In the genomic region with DNA sequence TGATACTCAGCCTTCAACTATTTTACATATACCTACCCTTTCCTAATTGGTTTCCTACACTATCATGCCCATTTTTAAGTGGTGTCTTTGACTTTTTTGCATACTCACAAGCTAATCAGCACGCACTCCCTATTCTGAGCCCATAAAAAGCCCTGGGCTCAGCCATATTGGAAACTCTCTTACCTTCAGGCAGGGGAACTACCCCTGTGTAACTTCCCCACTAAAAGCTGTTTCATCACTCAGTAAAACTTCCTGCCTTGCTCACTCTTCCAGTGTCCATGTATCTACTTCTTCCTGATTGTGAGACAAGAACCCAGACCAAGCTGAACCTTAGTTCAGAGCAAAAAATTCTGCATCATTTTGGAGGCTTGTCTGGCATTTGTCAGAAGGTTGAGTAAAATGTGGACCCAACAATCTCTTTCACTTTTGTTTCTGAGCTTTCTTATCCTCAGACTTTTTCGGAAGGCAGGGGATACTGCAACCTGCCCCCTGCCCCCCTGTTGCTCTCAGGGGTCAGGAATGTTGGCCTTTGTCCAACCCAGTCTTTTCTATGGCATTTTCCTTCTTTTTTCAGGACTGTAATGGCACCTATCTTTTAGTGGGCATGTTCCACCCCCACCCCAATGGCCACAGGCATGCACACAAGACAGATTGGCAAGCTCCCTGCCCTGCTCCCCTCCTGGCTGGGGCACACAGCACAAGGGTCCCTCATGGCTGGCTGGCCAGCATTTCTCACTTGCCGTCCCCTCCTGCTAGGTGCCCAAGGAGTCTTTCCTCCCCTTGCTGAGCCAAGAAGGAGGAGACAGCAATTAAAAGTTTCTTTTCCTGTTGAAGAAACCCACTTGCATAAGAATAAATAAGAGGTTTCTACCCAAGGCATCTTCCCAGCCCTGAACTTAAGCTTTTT, we compare ENCODE assay signal across 13 cellular contexts. TPM values are rescaled to one million over a fixed set of nuclear protein-coding genes. Genes with fewer than 3 reads are reported as not detected.
A peak's percentile ranks its signal among the peaks of the same experiment; 100 is the strongest.
DNase-seq lines count a peak whose midpoint lies in the region; ATAC-seq and TF ChIP-seq lines count a peak whose summit lies in the region.
"Had no signal": no experiment of that assay in that cellular context is flagged by ENCODE, and none has a peak within 500 bp of the region (broad histone marks: within the 10 kb centered on the region; RNA-seq: fewer than 3 reads in every experiment).

No MANE protein-coding gene starts in this region.

- peaks cover 5% of the 10 kb centered on the region for H3K36me3 Mint-ChIP-seq in chondrocyte (ENCODE audit: low read depth)

- peaks cover 3% of the 10 kb centered on the region for H3K27me3 Mint-ChIP-seq in chondrocyte (ENCODE audit: low read depth)

- no peaks in the 10 kb centered on the region for H3K4me1 ChIP-seq in HAP-1

- H3K4me3 ChIP-seq in HAP-1, result no peak overlapping the region
- H3K4me3 ChIP-seq: SJCRH30, thoracic aorta had no signal

- H3K9me3 ChIP-seq in HAP-1, result no peaks in the 10 kb centered on the region
- H3K9me3 ChIP-seq: thoracic aorta had no signal

- peaks cover 9% of the 10 kb centered on the region for H3K9me3 Mint-ChIP-seq in chondrocyte (ENCODE audit: low read depth)

- H3K27me3 ChIP-seq in HAP-1 (ENCODE audit: low read depth), result no peaks in the 10 kb centered on the region
- H3K27me3 ChIP-seq: SJCRH30 had no signal

- no peaks in the 10 kb centered on the region for H3K36me3 ChIP-seq in HAP-1 (replicated peaks)
- H3K36me3 ChIP-seq: SJCRH30, thoracic aorta had no signal

- H3K4me1 Mint-ChIP-seq in chondrocyte (ENCODE audit: low read depth), result peaks cover 3% of the 10 kb centered on the region

- H3K27ac Mint-ChIP-seq in chondrocyte (ENCODE audit: unreplicated experiment), result no peak overlapping the region

- DNase-seq in M059J (ENCODE audit: low read depth) (peak; percentile 49), glomerular visceral epithelial cell (ENCODE audit: extremely low spot score) (peak; percentile 5), SHP77 treated with DMSO at 0.1 percent for 48 hours (lab: John Stamatoyannopoulos, UW) (no peak), chondrocyte (ENCODE audit: low spot score) (no peak), foreskin melanocyte (no peak), HAP-1 (ENCODE audit: low spot score in 2 of 2) (no peak)
- DNase-seq: left cardiac atrium; NCI-H1694 treated with DMSO at 0.1 percent for 48 hours; SJCRH30; stimulated activated CD4-positive, alpha-beta T cell treated with anti-CD3 and anti-CD28 coated beads, Interleukin-4, amount 100 ng/mL, for 4 hours had no signal

- in situ Hi-C loops in HAP-1 (cut with MboI; ENCODE audit: low sequenced_read_pairs), result no loop called here

- TF ChIP-seq CTCF in chondrocyte (IDR thresholded peaks at IDR 0.05), result no peak

- ATAC-seq in GM18502 (IDR thresholded peaks at IDR 0.05; ENCODE audit: poor library complexity, unreplicated experiment) (peak; percentile 68), GM21423 (IDR thresholded peaks at IDR 0.05; ENCODE audit: unreplicated experiment) (peak; percentile 33)
- ATAC-seq: left cardiac atrium had no signal

- no peak overlapping the region for H3K4me3 Mint-ChIP-seq in chondrocyte (ENCODE audit: unreplicated experiment)

RNA-seq across cellular contexts. Expression of gene TMEM45A, which starts 26.3 kb away (rescaled TPM):
- 41.0 and 46.1 TPM in 2 replicates for total RNA-seq in M059J (2014; rRNA removed; shearing (Covaris generic))
- total RNA-seq in chondrocyte, result 69.1 to 72.3 TPM (median 71.4 TPM) in 3 replicates

Comparison
In these comparisons a context has a peak if more than half of its experiments do, and no peak if none do; other contexts are left out.
1. DNase-seq: peak in M059J (single experiment) and glomerular visceral epithelial cell (single experiment); none in SHP77 treated with DMSO at 0.1 percent for 48 hours (single experiment), chondrocyte (single experiment), foreskin melanocyte (single experiment) and HAP-1 (0 of 2).